7 cellular contexts compared by ENCODE assay signal in the genomic region with DNA sequence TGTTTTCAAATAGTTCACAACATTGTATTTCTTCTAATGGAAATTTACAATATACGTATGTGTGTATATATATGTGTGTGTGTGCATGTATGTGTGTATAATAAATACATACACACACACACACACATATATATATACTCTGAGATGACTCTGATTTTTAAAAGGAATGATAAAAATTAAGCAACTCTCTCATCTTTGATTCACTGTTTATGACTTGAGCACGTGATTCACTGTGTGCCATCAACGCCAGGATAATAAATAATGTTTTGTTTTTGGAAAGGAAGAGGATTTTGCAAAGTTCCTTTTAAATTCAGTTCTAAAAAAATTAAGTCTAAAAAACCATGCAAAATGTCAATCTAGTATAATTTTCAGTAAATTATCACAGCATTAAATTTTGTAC.
"Had no signal": no experiment of that assay in that cellular context is flagged by ENCODE, and none has a peak within 500 bp of the region (broad histone marks: within the 10 kb centered on the region; RNA-seq: fewer than 3 reads in every experiment).

No MANE protein-coding gene starts in this region.

- ATAC-seq: GM12878 had no signal

- H3K4me3 ChIP-seq: GM12878 had no signal

- FAIRE-seq: GM12878, GM12891, GM12892, GM18507, GM19239 had no signal

- DNase-seq: GDM1, GF-D8 had no signal
